ENCODE assay signal across 16 cellular contexts in genomic region chr4:145168578-145169187, GRCh38.
"Had no signal": no experiment of that assay in that cellular context is flagged by ENCODE, and none has a peak within 500 bp of the region (broad histone marks: within the 10 kb centered on the region; RNA-seq: fewer than 3 reads in every experiment).

No MANE protein-coding gene starts in this region.

- H3K9me3 Mint-ChIP-seq: activated naive CD4-positive, alpha-beta T cell treated with anti-CD3 and anti-CD28 coated beads, Interleukin-2, amount 50 U/mL, for 72 hours; brain; central memory CD8-positive, alpha-beta T cell; type B pancreatic cell had no signal

- H3K9me3 ChIP-seq: esophagus squamous epithelium, prostate gland had no signal

- H3K4me3 ChIP-seq: coronary artery, esophagus squamous epithelium, prostate gland, skin epidermis had no signal

- H3K36me3 ChIP-seq: prostate gland had no signal

- H3K27me3 ChIP-seq: esophagus squamous epithelium had no signal

- H3K27ac Mint-ChIP-seq: brain, type B pancreatic cell had no signal

- ATAC-seq: activated naive CD4-positive, alpha-beta T cell treated with anti-CD3 and anti-CD28 coated beads, Interleukin-2, amount 50 U/mL, for 72 hours; right cardiac atrium had no signal

- H3K27me3 Mint-ChIP-seq: brain; central memory CD8-positive, alpha-beta T cell; type B pancreatic cell had no signal

- DNase-seq: activated CD4-positive, alpha-beta T cell treated with anti-CD3 and anti-CD28 coated beads, Interleukin-2, amount 50 U/mL, for 1 hour; activated gamma-delta T cell; esophagus squamous epithelium; foreskin fibroblast; head of caudate nucleus; right cardiac atrium; stimulated activated CD4-positive, alpha-beta T cell treated with anti-CD3 and anti-CD28 coated beads, Interleukin-15, amount 100 ng/mL, for 24 hours; stimulated activated CD4-positive, alpha-beta T cell treated with anti-CD3 and anti-CD28 coated beads, Interleukin-4, amount 100 ng/mL, for 24 hours; stimulated activated naive CD4-positive, alpha-beta T cell treated with Interleukin-2 at 50 U/mL for 16 hours had no signal

- H3K4me3 Mint-ChIP-seq: brain; central memory CD8-positive, alpha-beta T cell; type B pancreatic cell had no signal

- H3K4me1 ChIP-seq: prostate gland had no signal
